In genomic region chr1:216475659-216476276, GRCh38 we compare ENCODE assay signal across 23 cellular contexts. TPM values are rescaled to one million over a fixed set of nuclear protein-coding genes. Genes with fewer than 3 reads are reported as not detected.
A peak's percentile ranks its signal among the peaks of the same experiment; 100 is the strongest.
DNase-seq lines count a peak whose midpoint lies in the region; ATAC-seq, FAIRE-seq and TF ChIP-seq lines count a peak whose summit lies in the region.
"Had no signal": no experiment of that assay in that cellular context is flagged by ENCODE, and none has a peak within 500 bp of the region (broad histone marks: within the 10 kb centered on the region; RNA-seq: fewer than 3 reads in every experiment).

No MANE protein-coding gene starts in this region.

- H3K9me3 ChIP-seq in HepG2 (ENCODE audit: low read length), result no peaks in the 10 kb centered on the region
- H3K9me3 ChIP-seq in right lobe of liver, result no peaks in the 10 kb centered on the region
- H3K9me3 ChIP-seq: A549, BE2C, BLaER1, Caco-2 had no signal

- intact Hi-C loops in HepG2 (cut with micrococcal nuclease; ENCODE audit: unreplicated experiment) (no loop called here), right lobe of liver (cut with DNase I) (no loop called here)

- in situ Hi-C loops in HepG2 (cut with HindIII; ENCODE audit: extremely low pct_ligation_motif_present, low pct_unique_long_range_greater_than_20kb), result no loop called here

- no peaks in the 10 kb centered on the region for H4K20me1 ChIP-seq in HepG2 (ENCODE audit: insufficient read depth, low read length)
- H4K20me1 ChIP-seq: BLaER1 had no signal

- DNase-seq in HepG2 (ENCODE audit: low spot score) (no peak), right lobe of liver (no peak), COLO668 (lab: John Stamatoyannopoulos, UW; ENCODE audit: unreplicated experiment) (no peak)
- DNase-seq in stimulated activated naive CD4-positive, alpha-beta T cell treated with Interleukin-2 at 50 U/mL for 16 hours (lab: John Stamatoyannopoulos, UW), result no peak
- DNase-seq: ACHN; BE2C; C1 segment of cervical spinal cord; Caco-2; Calu3; CD4-positive, alpha-beta memory T cell; CD4-positive, CD25-positive, alpha-beta regulatory T cell; CD8-positive, alpha-beta memory T cell; DMS79 treated with DMSO at 0.1 percent for 48 hours; GF-D8 had no signal

- 7% methylated on average over 1 of the region's 1 CpG for WGBS in HepG2 (ENCODE audit: low lambda C conversion rate)
- 40% methylated on average over 1 of the region's 1 CpG for WGBS in right lobe of liver (ENCODE audit: insufficient coverage, low coverage, low lambda C conversion rate, missing lambda C conversion rate)

- H2AFZ ChIP-seq in HepG2 (ENCODE audit: low read length), result no peak overlapping the region

- FAIRE-seq in HepG2 (lab: Jason Lieb, UNC), result no peak
- FAIRE-seq: A549, D721Med, G401.6, GM12891, GM19239 had no signal

- H3K4me2 ChIP-seq in HepG2 (ENCODE audit: low read depth, low read length), result no peak overlapping the region
- H3K4me2 ChIP-seq: A549, BLaER1 had no signal

- ATAC-seq in HepG2 (no peak), right lobe of liver (no peak), SK-N-SH treated with all-trans-retinoic acid at 6 μM for 48 hours (no peak)
- ATAC-seq: A549 had no signal

- no peak for TF ChIP-seq RAD21 in HepG2 (CRISPR knock-in tag; IDR thresholded peaks at IDR 0.05)

- H3K9ac ChIP-seq in HepG2 (ENCODE audit: insufficient read depth, low read depth, low read length), result no peak overlapping the region
- H3K9ac ChIP-seq: BLaER1 had no signal

- BruUV-seq in HepG2 (replicated peaks; lab: Mats Ljungman, UMichigan), result no TSS peak

- POLR2A ChIA-PET in HepG2 (lab: Yijun Ruan, JAX), result no interaction called here

- no peaks in the 10 kb centered on the region for H3K79me2 ChIP-seq in HepG2 (ENCODE audit: insufficient read depth, low read length)

- no peak overlapping the region for H3K4me3 ChIP-seq in HepG2 (replicated peaks in 1 of 3; ENCODE audit: insufficient read depth in 1 of 3, low read depth in 2 of 3, low read length in 3 of 3)
- H3K4me3 ChIP-seq in right lobe of liver, result no peak overlapping the region
- H3K4me3 ChIP-seq: A549, BLaER1 had no signal

- no peak for TF ChIP-seq EP300 in HepG2 (IDR thresholded peaks at IDR 0.05; ENCODE audit: low read depth in 2 of 2, low read length in 2 of 2)
- TF ChIP-seq EP300 in HepG2 (CRISPR knock-in tag; IDR thresholded peaks at IDR 0.05; ENCODE audit: borderline replicate concordance), result no peak

- no peaks in the 10 kb centered on the region for H3K4me1 ChIP-seq in HepG2 (ENCODE audit: insufficient read depth, low read length)
- no peaks in the 10 kb centered on the region for H3K4me1 ChIP-seq in right lobe of liver
- H3K4me1 ChIP-seq: A549, BLaER1, Caco-2 had no signal

- H3K36me3 ChIP-seq in HepG2 (replicated peaks in 1 of 2; ENCODE audit: control insufficient read depth in 1 of 2, insufficient read depth in 2 of 2, low read length in 2 of 2) (no peaks in the 10 kb centered on the region), right lobe of liver (no peaks in the 10 kb centered on the region)
- H3K36me3 ChIP-seq: BE2C, BLaER1 had no signal

- CTCF ChIA-PET in HepG2 (lab: Yijun Ruan, JAX; ENCODE audit: low intra/inter-chr PET ratio, low total read pairs), result no interaction called here

- no peak overlapping the region for H3K27ac ChIP-seq in HepG2 (ENCODE audit: extremely low read length, insufficient read depth, low read length)
- no peak overlapping the region for H3K27ac ChIP-seq in right lobe of liver
- H3K27ac ChIP-seq: 22Rv1, A549, BLaER1 had no signal

- TF ChIP-seq CTCF in HepG2 (CRISPR knock-in tag; IDR thresholded peaks at IDR 0.05) (no peak), right lobe of liver (IDR thresholded peaks at IDR 0.05) (no peak)

- H3K27me3 ChIP-seq in HepG2 (ENCODE audit: control insufficient read depth in 1 of 2, insufficient read depth in 2 of 2, low read length in 2 of 2), result no peaks in the 10 kb centered on the region
- no peaks in the 10 kb centered on the region for H3K27me3 ChIP-seq in right lobe of liver
- H3K27me3 ChIP-seq: BE2C, BLaER1 had no signal

- TF ChIP-seq POLR2A in HepG2 (IDR thresholded peaks at IDR 0.05; ENCODE audit: insufficient read depth in 1 of 2, low read depth in 2 of 2, low read length in 2 of 2) (no peak), right lobe of liver (IDR thresholded peaks at IDR 0.05) (no peak)

TF ChIP-seq in HepG2, 621 proteins besides CTCF, POLR2A, EP300 and RAD21:
- TF ChIP-seq HNRNPK (IDR thresholded peaks at IDR 0.05; ENCODE audit: low read depth, low read length, poor library complexity, severe bottlenecking) (peak; percentile 91), ZNF777 (CRISPR knock-in tag; IDR thresholded peaks at IDR 0.05) (no peak), PCBP1 (IDR thresholded peaks at IDR 0.05; ENCODE audit: borderline replicate concordance, low read depth, low read length) (0 out of 2 replicates have a peak, but pooled peaks have one; percentile 47)

TF ChIP-seq in SK-N-SH treated with all-trans-retinoic acid at 6 μM for 48 hours, 23 proteins besides CTCF, POLR2A, EP300 and RAD21:
- peak; percentile 25; the same call in 1 of the 2 replicates for TF ChIP-seq TCF4 (CRISPR knock-in tag; IDR thresholded peaks at IDR 0.05; ENCODE audit: borderline replicate concordance)
- no peak for TF ChIP-seq RARB (CRISPR knock-in tag; IDR thresholded peaks at IDR 0.05)
- TF ChIP-seq, protein P1, sequence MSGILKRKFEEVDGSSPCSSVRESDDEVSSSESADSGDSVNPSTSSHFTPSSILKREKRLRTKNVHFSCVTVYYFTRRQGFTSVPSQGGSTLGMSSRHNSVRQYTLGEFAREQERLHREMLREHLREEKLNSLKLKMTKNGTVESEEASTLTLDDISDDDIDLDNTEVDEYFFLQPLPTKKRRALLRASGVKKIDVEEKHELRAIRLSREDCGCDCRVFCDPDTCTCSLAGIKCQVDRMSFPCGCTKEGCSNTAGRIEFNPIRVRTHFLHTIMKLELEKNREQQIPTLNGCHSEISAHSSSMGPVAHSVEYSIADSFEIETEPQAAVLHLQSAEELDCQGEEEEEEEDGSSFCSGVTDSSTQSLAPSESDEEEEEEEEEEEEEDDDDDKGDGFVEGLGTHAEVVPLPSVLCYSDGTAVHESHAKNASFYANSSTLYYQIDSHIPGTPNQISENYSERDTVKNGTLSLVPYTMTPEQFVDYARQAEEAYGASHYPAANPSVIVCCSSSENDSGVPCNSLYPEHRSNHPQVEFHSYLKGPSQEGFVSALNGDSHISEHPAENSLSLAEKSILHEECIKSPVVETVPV (CRISPR knock-in tag; IDR thresholded peaks at IDR 0.05), result no peak
- TF ChIP-seq ZNF70 (CRISPR knock-in tag; IDR thresholded peaks at IDR 0.05), result no peak
- TF ChIP-seq TSHZ2 (CRISPR knock-in tag; IDR thresholded peaks at IDR 0.05), result no peak

RNA-seq across cellular contexts. Expression of gene USH2A, which starts 52.5 kb away (rescaled TPM):
- 0.01 and 0.02 TPM in 2 replicates for total RNA-seq in HepG2 (2016; rRNA removed; fragmentation: Illumina TruSeq; extraction: Trizol)
- total RNA-seq in HepG2 (2016; cell fraction: cytosol; rRNA removed; fragmentation: Illumina TruSeq; extraction: Trizol; ENCODE audit: low read depth), result not detected in 2 replicates
- total RNA-seq in HepG2 (2016; cell fraction: insoluble cytoplasmic fraction; rRNA removed; fragmentation: Illumina TruSeq; extraction: Trizol), result under 0.01 and 0.01 TPM in 2 replicates
- under 0.01 TPM in 1 of 2 replicates, not detected in the other for total RNA-seq in HepG2 (2016; cell fraction: membrane; rRNA removed; fragmentation: Illumina TruSeq; extraction: Trizol)
- 0.03 TPM in 1 of 2 replicates, not detected in the other for total RNA-seq in HepG2 (2016; cell fraction: nucleus; rRNA removed; fragmentation: Illumina TruSeq; extraction: Trizol)
- under 0.01 TPM in 1 of 2 replicates, not detected in the other for polyA plus RNA-seq in HepG2 (2011; rRNA removed)
- not detected in 2 replicates for polyA plus RNA-seq in HepG2 (2011; cell fraction: cytosol; rRNA removed)
- not detected in 2 replicates for polyA plus RNA-seq in HepG2 (2011; cell fraction: nucleus; rRNA removed)
- polyA plus RNA-seq in HepG2 (2012), result 0.01 TPM in 2 replicates
- polyA plus RNA-seq in HepG2 (2016; cell fraction: cytosol; fragmentation: Illumina TruSeq; extraction: Trizol; ENCODE audit: low read depth), result not detected in 2 replicates
- 0.02 TPM in 2 replicates for polyA plus RNA-seq in HepG2 (2016; cell fraction: insoluble cytoplasmic fraction; fragmentation: Illumina TruSeq; extraction: Trizol; ENCODE audit: low read depth)
- not detected in 2 replicates for polyA plus RNA-seq in HepG2 (2016; cell fraction: membrane; fragmentation: Illumina TruSeq; extraction: Trizol; ENCODE audit: low read depth)
- not detected in 2 replicates for polyA plus RNA-seq in HepG2 (2016; cell fraction: nucleus; fragmentation: Illumina TruSeq; extraction: Trizol; ENCODE audit: insufficient read depth, low read depth)
- 0.02 TPM in 1 of 2 replicates, not detected in the other for polyA minus RNA-seq in HepG2 (2011; rRNA and poly(A)+ RNA removed; ENCODE audit: low replicate concordance)
- not detected in 2 replicates for polyA minus RNA-seq in HepG2 (2011; cell fraction: cytosol; rRNA and poly(A)+ RNA removed)
- under 0.01 TPM in 2 replicates for polyA minus RNA-seq in HepG2 (2011; cell fraction: nucleus; rRNA and poly(A)+ RNA removed)
- 1 to 10 TPM in 3 of 6 experiments, under 1 TPM in 3; 0.19 to 1.8 (median 0.81) TPM for total RNA-seq in right lobe of liver
- total RNA-seq: Calu3; CD4-positive, alpha-beta memory T cell; CD4-positive, CD25-positive, alpha-beta regulatory T cell; CD8-positive, alpha-beta memory T cell had no signal
- polyA plus RNA-seq: A549; CD14-positive monocyte; CD4-positive, alpha-beta memory T cell; CD4-positive, CD25-positive, alpha-beta regulatory T cell; CD8-positive, alpha-beta memory T cell had no signal
